In genomic region chr16:526181-527014, GRCh38 we compare ENCODE assay signal across 8 cellular contexts. TPM values are rescaled to one million over a fixed set of nuclear protein-coding genes. Genes with fewer than 3 reads are reported as not detected.
DNase-seq lines count a peak whose midpoint lies in the region; ATAC-seq, FAIRE-seq and TF ChIP-seq lines count a peak whose summit lies in the region.

No MANE protein-coding gene starts in this region.

- no peak for TF ChIP-seq EP300 in H1 (IDR thresholded peaks at IDR 0.05; ENCODE audit: borderline replicate concordance in 1 of 2, low read depth in 2 of 2, low read length in 2 of 2)

- WGBS in GM23248 (ENCODE audit: low coverage in 1 of 2, low lambda C conversion rate in 2 of 2, missing lambda C conversion rate in 2 of 2), 2 experiments = 4 to 5% methylated on average over 26 of the region's 26 CpGs
- 27% methylated on average over 26 of the region's 26 CpGs; no CpG with 5 or more reads in 1 of the 2 experiments for WGBS in H1 (ENCODE audit: extremely low coverage in 1 of 2, insufficient coverage in 1 of 2, insufficient read length in 1 of 2, insufficient replicate concordance in 2 of 2, low coverage in 1 of 2, low lambda C conversion rate in 2 of 2, missing lambda C conversion rate in 1 of 2), 2 experiments

- no peak overlapping the region; the same call in 1 of the 2 replicates for H2BK15ac ChIP-seq in H1 (ENCODE audit: low read length)

- no peaks in the 10 kb centered on the region for H3K27me3 ChIP-seq in BE2C
- H3K27me3 ChIP-seq in GM23248 (replicated peaks; ENCODE audit: insufficient read depth) = no peaks in the 10 kb centered on the region
- no peaks in the 10 kb centered on the region for H3K27me3 ChIP-seq in SU-DHL-6 (ENCODE audit: low read length)
- no peaks in the 10 kb centered on the region for H3K27me3 ChIP-seq in H1 (replicated peaks in 1 of 4; ENCODE audit: control insufficient read depth in 3 of 4, extremely low read depth in 1 of 4, insufficient read depth in 3 of 4, low read length in 3 of 4)
- H3K27me3 ChIP-seq in mononuclear cell (ENCODE audit: insufficient read depth, low read length) = no peaks in the 10 kb centered on the region
- H3K27me3 ChIP-seq in uterus = no peaks in the 10 kb centered on the region

- H2AK5ac ChIP-seq in H1 (ENCODE audit: low read depth, low read length) = no peak overlapping the region

- peak overlapping the region; percentile 81 for H3K9ac ChIP-seq in GM23248
- H3K9ac ChIP-seq in SU-DHL-6 (ENCODE audit: low read length) = peak overlapping the region; percentile 81
- H3K9ac ChIP-seq in H1 (replicated peaks in 1 of 4; ENCODE audit: extremely low read depth in 1 of 4, low read depth in 3 of 4, low read length in 3 of 4) = peak overlapping the region; percentile 55 to 85 (median 68)

- H3K9me2 ChIP-seq in GM23248 (ENCODE audit: insufficient read depth) = no peaks in the 10 kb centered on the region
- no peaks in the 10 kb centered on the region for H3K9me2 ChIP-seq in SU-DHL-6 (replicated peaks; ENCODE audit: insufficient read depth, low read length)

- ATAC-seq in HG02981 (IDR thresholded peaks at IDR 0.05; ENCODE audit: unreplicated experiment) = no peak

- peak overlapping the region; percentile 72 for H3K4ac ChIP-seq in H1 (replicated peaks; ENCODE audit: insufficient read length, low read depth, low read length)

- H3K18ac ChIP-seq in H1 (ENCODE audit: extremely low read depth, low read length) = peak overlapping the region; percentile 94; the same call in 1 of the 2 replicates

- no peaks in the 10 kb centered on the region; the same call in 1 of the 2 replicates for H3K4me1 ChIP-seq in BE2C
- peaks cover 34% of the 10 kb centered on the region for H3K4me1 ChIP-seq in GM23248 (ENCODE audit: insufficient read depth)
- H3K4me1 ChIP-seq in H1 (replicated peaks in 1 of 4; ENCODE audit: control insufficient read depth in 3 of 4, insufficient read depth in 4 of 4, low read length in 3 of 4) = peaks cover 0 to 25% (median 13%) of the 10 kb centered on the region in 4 experiments; a peak in 5 of 7 replicates
- peaks cover 43% of the 10 kb centered on the region for H3K4me1 ChIP-seq in mononuclear cell (ENCODE audit: insufficient read depth, low read length)
- H3K4me1 ChIP-seq in uterus = peaks cover 3 to 26% of the 10 kb centered on the region in 2 donors

- peaks cover 9% of the 10 kb centered on the region for H3K79me1 ChIP-seq in H1 (ENCODE audit: low read depth, low read length)

- POLR2A ChIA-PET in H1 (lab: Charles Lee; ENCODE audit: partially characterized antibody) = interaction anchor here (0.5 to 1.9 kb wide), 24 partner anchors 8 to 298 kb away, joined by 3 to 8 read pairs (median 3); partner anchors contain the start of genes DECR2, MCRIP2, METTL26 and RHOT2

- in situ Hi-C loops in GM23248 (cut with MboI) = no loop called here

- H3K4me2 ChIP-seq in GM23248 (ENCODE audit: unreplicated experiment) (peak overlapping the region; percentile 82), SU-DHL-6 (ENCODE audit: low read depth, low read length, poor library complexity, severe bottlenecking) (peak overlapping the region; percentile 64), H1 (ENCODE audit: insufficient read depth in 1 of 2, low read depth in 2 of 2, low read length in 2 of 2) (peak overlapping the region; percentile 76 to 89)

- H3K23ac ChIP-seq in H1 (ENCODE audit: insufficient read length) = no peak overlapping the region

- H2BK12ac ChIP-seq in H1 (ENCODE audit: low read depth, low read length) = no peak overlapping the region

- no peak overlapping the region for H3K14ac ChIP-seq in H1 (ENCODE audit: insufficient read length)

- peak overlapping the region; percentile 99; the same call in 1 of the 2 replicates for H4K8ac ChIP-seq in H1 (ENCODE audit: extremely low read depth, insufficient read depth, low read length)

- CTCF ChIA-PET in H1 (lab: Charles Lee; ENCODE audit: partially characterized antibody) = interaction anchor here (0.6 to 1.6 kb wide), 9 partner anchors 11 to 293 kb away, joined by 3 to 6 read pairs (median 4); no protein-coding TSS in a partner anchor

- intact Hi-C loops in uterus (cut with DNase I; ENCODE audit: low total_unique reads) = no loop called here

- H4K20me1 ChIP-seq in GM23248 (ENCODE audit: insufficient read depth) (no peaks in the 10 kb centered on the region), SU-DHL-6 (ENCODE audit: low read depth, low read length) (no peaks in the 10 kb centered on the region; the same call in 1 of the 2 replicates), H1 (replicated peaks in 1 of 2; ENCODE audit: control insufficient read depth in 1 of 2, insufficient read depth in 2 of 2, low read length in 2 of 2) (peaks cover 11 to 34% of the 10 kb centered on the region in 2 experiments)

- H2AFZ ChIP-seq in GM23248 = no peak overlapping the region
- H2AFZ ChIP-seq in SU-DHL-6 (ENCODE audit: low read depth, low read length, severe bottlenecking) = peak overlapping the region; percentile 70
- H2AFZ ChIP-seq in H1 (ENCODE audit: low read length) = no peak overlapping the region

- TF ChIP-seq RAD21 in H1 (IDR thresholded peaks at IDR 0.05 in 1 of 2, conservative IDR thresholded peaks at IDR 0.05 in 1 of 2; ENCODE audit: low read depth in 2 of 2, low read length in 2 of 2) = no peak

- H4K91ac ChIP-seq in H1 (replicated peaks; ENCODE audit: insufficient read length, low read length) = peak overlapping the region; percentile 19

- H3K23me2 ChIP-seq in H1 (ENCODE audit: low read depth, low read length) = peaks cover 7% of the 10 kb centered on the region; the same call in 1 of the 2 replicates

- peak overlapping the region; percentile 23 for H3K56ac ChIP-seq in H1 (replicated peaks; ENCODE audit: insufficient read length, low read depth, low read length)

- H2BK5ac ChIP-seq in H1 (ENCODE audit: low read depth, low read length) = 0 out of 2 replicates have a peak overlapping the region, but pooled peaks have one; percentile 88

- peak in 1 of 2 experiments; percentile 23; a peak in 1 of 3 replicates for TF ChIP-seq POLR2A in H1 (IDR thresholded peaks at IDR 0.05; ENCODE audit: control extremely low read depth in 1 of 2, low read depth in 2 of 2, low read length in 2 of 2)
- no peak for TF ChIP-seq POLR2A in uterus (IDR thresholded peaks at IDR 0.05)

- H3F3A ChIP-seq in GM23248 (ENCODE audit: insufficient read depth) (peaks cover 31% of the 10 kb centered on the region), SU-DHL-6 (ENCODE audit: insufficient read depth) (0 out of 2 replicates have a peak, but pooled peaks cover 9% of the 10 kb centered on the region)

- TF ChIP-seq CTCF in BE2C (IDR thresholded peaks at IDR 0.05; ENCODE audit: low read depth, low read length) = no peak
- no peak for TF ChIP-seq CTCF in SU-DHL-6 (IDR thresholded peaks at IDR 0.05; ENCODE audit: insufficient read depth, low read length, poor library complexity, severe bottlenecking)
- no peak for TF ChIP-seq CTCF in H1 (IDR thresholded peaks at IDR 0.05; ENCODE audit: control extremely low read depth in 1 of 3, insufficient read depth in 1 of 3, low read depth in 1 of 3, low read length in 3 of 3)
- TF ChIP-seq CTCF in uterus (IDR thresholded peaks at IDR 0.05) = no peak

- H3K9me3 ChIP-seq in BE2C (no peaks in the 10 kb centered on the region), GM23248 (ENCODE audit: low read depth) (no peaks in the 10 kb centered on the region), SU-DHL-6 (ENCODE audit: insufficient read depth, low read length) (no peaks in the 10 kb centered on the region), H1 (ENCODE audit: insufficient read depth in 2 of 2, low read depth in 1 of 2, low read length in 1 of 2) (no peaks in the 10 kb centered on the region), mononuclear cell (ENCODE audit: low read depth, low read length) (no peaks in the 10 kb centered on the region), uterus (no peaks in the 10 kb centered on the region)

- H2BK20ac ChIP-seq in H1 (ENCODE audit: low read length) = no peak overlapping the region

- FAIRE-seq in H1 (lab: Jason Lieb, UNC) = no peak

- DNase-seq in BE2C = peak; percentile 75
- peak; percentile 75 for DNase-seq in GM23248
- DNase-seq in H1 (ENCODE audit: low read depth in 1 of 2, low spot score in 2 of 2) = no peak
- DNase-seq in uterus = no peak
- no peak for DNase-seq in amniotic stem cell (lab: John Stamatoyannopoulos, UW)

- peaks cover 12% of the 10 kb centered on the region for H3K36me3 ChIP-seq in BE2C
- no peaks in the 10 kb centered on the region for H3K36me3 ChIP-seq in GM23248 (ENCODE audit: low read depth)
- H3K36me3 ChIP-seq in SU-DHL-6 (ENCODE audit: low read length) = no peaks in the 10 kb centered on the region
- no peaks in the 10 kb centered on the region for H3K36me3 ChIP-seq in H1 (ENCODE audit: control insufficient read depth in 2 of 4, insufficient read depth in 4 of 4, low read length in 3 of 4)
- no peaks in the 10 kb centered on the region for H3K36me3 ChIP-seq in uterus

- H4K5ac ChIP-seq in H1 (ENCODE audit: insufficient read length, low read depth, low read length) = peak overlapping the region; percentile 51

- H3K4me3 ChIP-seq in BE2C (ENCODE audit: low read depth, low read length) (peak overlapping the region; percentile 90), GM23248 (peak overlapping the region; percentile 76), SU-DHL-6 (ENCODE audit: insufficient read depth, low read length, poor library complexity, severe bottlenecking) (peak overlapping the region; percentile 52), H1 (ENCODE audit: extremely low read depth in 1 of 4, insufficient read depth in 2 of 4, low read depth in 3 of 4, low read length in 4 of 4) (peak overlapping the region; percentile 71 to 82 (median 80)), mononuclear cell (ENCODE audit: low read length) (peak overlapping the region; percentile 60), uterus (peak overlapping the region; percentile 72 to 80)

- no peak overlapping the region for H2BK120ac ChIP-seq in H1 (replicated peaks; ENCODE audit: low read depth, low read length)

- peak overlapping the region; percentile 94 for H3K27ac ChIP-seq in GM23248
- H3K27ac ChIP-seq in SU-DHL-6 (ENCODE audit: low read depth, low read length) = peak overlapping the region; percentile 17; the same call in 1 of the 2 replicates
- H3K27ac ChIP-seq in H1 (ENCODE audit: low read depth, low read length) = peak overlapping the region; percentile 92; the same call in 1 of the 2 replicates
- H3K27ac ChIP-seq in uterus = peak overlapping the region; percentile 98 to 99

- H3K79me2 ChIP-seq in GM23248 (ENCODE audit: insufficient read depth) (peaks cover 44% of the 10 kb centered on the region), SU-DHL-6 (ENCODE audit: insufficient read depth, low read length) (peaks cover 37% of the 10 kb centered on the region), H1 (ENCODE audit: control insufficient read depth in 1 of 2, insufficient read depth in 2 of 2, low read length in 2 of 2) (peaks cover 6 to 40% of the 10 kb centered on the region in 2 experiments; a peak in 3 of 4 replicates)

RNA-seq across cellular contexts. Expression of gene CAPN15, which starts 1.1 kb away (rescaled TPM):
- polyA plus RNA-seq in BE2C (2012; ENCODE audit: insufficient read depth, insufficient read length, low read depth) = 198 TPM
- 68.0 and 69.4 TPM in 2 replicates for total RNA-seq in GM23248 (2014; rRNA removed; shearing (Covaris generic))
- 5.4 and 5.7 TPM in 2 replicates for polyA plus RNA-seq in GM23248 (2016; fragmentation: Nextera tagmentation; extraction: Ambion mirVana)
- total RNA-seq in H1 (2021; fragmentation: NEBNext Ultra II Directional; extraction: Animal tissue kit (Norgen Biotek cat#: 25700)) = 74.6 and 76.9 TPM in 2 replicates
- polyA plus RNA-seq in H1 (2011; rRNA removed) = 38.9 and 68.4 TPM in 2 replicates
- polyA plus RNA-seq in H1 (2011; cell fraction: cytosol; rRNA removed) = 40.1 TPM
- 97.9 TPM for polyA plus RNA-seq in H1 (2011; cell fraction: nucleus; rRNA removed)
- 28.0 to 47.8 TPM (median 43.1 TPM) in 4 replicates for polyA plus RNA-seq in H1 (2012, experiment 1 of 2)
- polyA plus RNA-seq in H1 (2012, experiment 2 of 2) = 29.7 TPM
- polyA plus RNA-seq in H1 (2013, experiment 1 of 2) = 37.4 TPM
- polyA plus RNA-seq in H1 (2013, experiment 2 of 2) = 36.4 TPM
- 13.1 and 15.2 TPM in 2 replicates for polyA minus RNA-seq in H1 (2011; rRNA and poly(A)+ RNA removed)
- polyA minus RNA-seq in H1 (2011; cell fraction: cytosol; rRNA and poly(A)+ RNA removed) = 74.6 TPM
- 33.7 TPM for polyA minus RNA-seq in H1 (2011; cell fraction: nucleus; rRNA and poly(A)+ RNA removed)
- total RNA-seq in mononuclear cell = 31.2 TPM
- total RNA-seq in uterus = 10 to 100 TPM in 3 of 4 donors, 1 to 10 TPM in 1; 7.9 to 37.3 (median 19.3) TPM

RNA-seq across cellular contexts. Expression of gene PRR35, which starts 33.8 kb away (rescaled TPM):
- polyA plus RNA-seq in BE2C (2012; ENCODE audit: insufficient read depth, insufficient read length, low read depth) = 0.91 TPM
- not detected in 2 replicates for total RNA-seq in GM23248 (2014; rRNA removed; shearing (Covaris generic))
- polyA plus RNA-seq in GM23248 (2016; fragmentation: Nextera tagmentation; extraction: Ambion mirVana) (not detected in 2 replicates), H1 (2011; rRNA removed) (0.38 and 0.52 TPM in 2 replicates)
- total RNA-seq in H1 (2021; fragmentation: NEBNext Ultra II Directional; extraction: Animal tissue kit (Norgen Biotek cat#: 25700)) = 0.50 and 0.61 TPM in 2 replicates
- 0.44 TPM for polyA plus RNA-seq in H1 (2011; cell fraction: cytosol; rRNA removed)
- polyA plus RNA-seq in H1 (2011; cell fraction: nucleus; rRNA removed) = 1.3 TPM
- 0.21 to 0.55 TPM (median 0.41 TPM) in 4 replicates for polyA plus RNA-seq in H1 (2012, experiment 1 of 2)
- polyA plus RNA-seq in H1 (2012, experiment 2 of 2) = 0.25 TPM
- 0.45 TPM for polyA plus RNA-seq in H1 (2013, experiment 1 of 2)
- 0.53 TPM for polyA plus RNA-seq in H1 (2013, experiment 2 of 2)
- 0.10 TPM in 1 of 2 replicates, not detected in the other for polyA minus RNA-seq in H1 (2011; rRNA and poly(A)+ RNA removed)
- polyA minus RNA-seq in H1 (2011; cell fraction: cytosol; rRNA and poly(A)+ RNA removed) = 0.51 TPM
- polyA minus RNA-seq in H1 (2011; cell fraction: nucleus; rRNA and poly(A)+ RNA removed) = 0.30 TPM
- total RNA-seq in mononuclear cell (0.10 TPM), uterus (not detected)

RNA-seq across cellular contexts. Expression of gene NHLRC4, which starts 40.4 kb away (rescaled TPM):
- 13.5 TPM for polyA plus RNA-seq in BE2C (2012; ENCODE audit: insufficient read depth, insufficient read length, low read depth)
- total RNA-seq in GM23248 (2014; rRNA removed; shearing (Covaris generic)) = 0.11 and 0.13 TPM in 2 replicates
- polyA plus RNA-seq in GM23248 (2016; fragmentation: Nextera tagmentation; extraction: Ambion mirVana) (0.20 TPM in 1 of 2 replicates, not detected in the other), H1 (2011; rRNA removed) (0.60 and 0.72 TPM in 2 replicates)
- 0.75 and 0.76 TPM in 2 replicates for total RNA-seq in H1 (2021; fragmentation: NEBNext Ultra II Directional; extraction: Animal tissue kit (Norgen Biotek cat#: 25700))
- 0.78 TPM for polyA plus RNA-seq in H1 (2011; cell fraction: cytosol; rRNA removed)
- 1.7 TPM for polyA plus RNA-seq in H1 (2011; cell fraction: nucleus; rRNA removed)
- 0.56 to 0.72 TPM (median 0.63 TPM) in 4 replicates for polyA plus RNA-seq in H1 (2012, experiment 1 of 2)
- 0.76 TPM for polyA plus RNA-seq in H1 (2012, experiment 2 of 2)
- 0.26 TPM for polyA plus RNA-seq in H1 (2013, experiment 1 of 2)
- polyA plus RNA-seq in H1 (2013, experiment 2 of 2) = 0.33 TPM
- 0.09 and 0.20 TPM in 2 replicates for polyA minus RNA-seq in H1 (2011; rRNA and poly(A)+ RNA removed)
- polyA minus RNA-seq in H1 (2011; cell fraction: cytosol; rRNA and poly(A)+ RNA removed) = not detected
- polyA minus RNA-seq in H1 (2011; cell fraction: nucleus; rRNA and poly(A)+ RNA removed) = 1.5 TPM
- total RNA-seq in mononuclear cell (1.2 TPM), uterus (1 to 10 TPM; 1.2 to 7.5 (median 1.5) TPM)

RNA-seq across cellular contexts. Expression of gene PIGQ, which starts 43.4 kb away (rescaled TPM):
- polyA plus RNA-seq in BE2C (2012; ENCODE audit: insufficient read depth, insufficient read length, low read depth) = 116 TPM
- total RNA-seq in GM23248 (2014; rRNA removed; shearing (Covaris generic)) = 35.0 and 43.5 TPM in 2 replicates
- 31.6 and 33.9 TPM in 2 replicates for polyA plus RNA-seq in GM23248 (2016; fragmentation: Nextera tagmentation; extraction: Ambion mirVana)
- total RNA-seq in H1 (2021; fragmentation: NEBNext Ultra II Directional; extraction: Animal tissue kit (Norgen Biotek cat#: 25700)) = 34.2 and 36.0 TPM in 2 replicates
- 49.2 and 80.4 TPM in 2 replicates for polyA plus RNA-seq in H1 (2011; rRNA removed)
- 56.8 TPM for polyA plus RNA-seq in H1 (2011; cell fraction: cytosol; rRNA removed)
- polyA plus RNA-seq in H1 (2011; cell fraction: nucleus; rRNA removed) = 283 TPM
- 20.8 to 38.5 TPM (median 33.9 TPM) in 4 replicates for polyA plus RNA-seq in H1 (2012, experiment 1 of 2)
- polyA plus RNA-seq in H1 (2012, experiment 2 of 2) = 26.0 TPM
- polyA plus RNA-seq in H1 (2013, experiment 1 of 2) = 24.1 TPM
- polyA plus RNA-seq in H1 (2013, experiment 2 of 2) = 22.7 TPM
- polyA minus RNA-seq in H1 (2011; rRNA and poly(A)+ RNA removed) = 30.5 and 36.4 TPM in 2 replicates
- polyA minus RNA-seq in H1 (2011; cell fraction: cytosol; rRNA and poly(A)+ RNA removed) = 24.4 TPM
- 73.6 TPM for polyA minus RNA-seq in H1 (2011; cell fraction: nucleus; rRNA and poly(A)+ RNA removed)
- 8.5 TPM for total RNA-seq in mononuclear cell
- total RNA-seq in uterus = 10 to 100 TPM in 3 of 4 donors, 1 to 10 TPM in 1; 10.0 to 56.9 (median 30.7) TPM

Comparison
In these comparisons a context has a peak if more than half of its experiments do, and no peak if none do; other contexts are left out.
1. DNase-seq: peak in BE2C (single experiment) and GM23248 (single experiment); none in H1 (0 of 2), uterus (0 of 2) and amniotic stem cell (single experiment).
2. H3K27ac ChIP-seq: peak in every context shown above with its lines; median percentile 98 in uterus; 94 in GM23248; 92 in H1; 17 in SU-DHL-6.
3. Peak in every context shown above with its lines, with median percentiles within 50 percentile points of each other: H3K4me3 ChIP-seq, H3K4me2 ChIP-seq and H3K9ac ChIP-seq.